17 cellular contexts compared by ENCODE assay signal in the genomic region with DNA sequence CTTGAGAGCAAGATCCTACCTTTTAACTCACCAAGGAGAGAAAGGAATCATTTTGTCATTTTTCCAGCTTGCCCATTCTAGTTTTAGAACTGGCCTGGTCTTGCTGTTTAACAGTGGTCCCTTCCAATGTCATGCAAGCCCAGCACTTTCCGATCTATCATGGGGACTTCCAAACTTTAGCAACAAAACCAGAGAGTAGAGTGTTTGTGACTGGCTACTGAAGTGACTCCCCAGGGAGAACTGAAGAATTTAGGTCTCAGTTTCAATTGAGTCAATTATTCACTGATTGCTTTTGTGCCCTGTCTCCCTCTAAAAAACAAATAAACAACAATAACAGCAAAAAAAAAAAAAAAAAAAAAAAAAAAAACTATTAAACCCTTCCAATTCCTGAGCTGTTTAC.
"Had no signal": no experiment of that assay in that cellular context is flagged by ENCODE, and none has a peak within 500 bp of the region (broad histone marks: within the 10 kb centered on the region; RNA-seq: fewer than 3 reads in every experiment).

No MANE protein-coding gene starts in this region.

- DNase-seq: activated CD4-positive, alpha-beta T cell treated with anti-CD3 and anti-CD28 coated beads, Interleukin-2, amount 50 U/mL, for 1 hour; activated CD8-positive, alpha-beta memory T cell treated with anti-CD3 and anti-CD28 coated beads, Interleukin-2, amount 50 U/mL, for 4 hours; activated effector memory CD4-positive, alpha-beta T cell treated with Interleukin-2 at 50 U/mL for 16 hours; activated T-cell treated with anti-CD3 and anti-CD28 coated beads, Interleukin-2, amount 50 U/mL, for 48 hours; erythroblast; foreskin melanocyte; hypothalamus; islet precursor cell; left lung; nucleus accumbens; stimulated activated CD4-positive, alpha-beta T cell treated with anti-CD3 and anti-CD28 coated beads, Interleukin-4, amount 100 ng/mL, for 24 hours; stomach had no signal

- FAIRE-seq: endometrium had no signal

- ATAC-seq: activated CD4-positive, CD25-positive, alpha-beta regulatory T cell treated with anti-CD3 and anti-CD28 coated beads, Interleukin-2, amount 50 U/mL, for 24 hours; left lung; natural killer cell treated with Interleukin-12 subunit alpha and Interleukin-12 subunit beta and Interleukin-15 and Interleukin-18, amount 100 ng/mL, for 72 hours; sciatic nerve; stimulated activated effector memory CD8-positive, alpha-beta T cell treated with anti-CD3 and anti-CD28 coated beads, Interleukin-12 subunit alpha, Interleukin-12 subunit beta, amount 100 ng/mL, for 72 hours had no signal
